Comparison of ENCODE assay signal across 8 cellular contexts in genomic region chr14:73825551-73826188, GRCh38. TPM values are rescaled to one million over a fixed set of nuclear protein-coding genes. Genes with fewer than 3 reads are reported as not detected.
DNase-seq lines count a peak whose midpoint lies in the region; ATAC-seq and TF ChIP-seq lines count a peak whose summit lies in the region.

No MANE protein-coding gene starts in this region.

- H3K36me3 ChIP-seq in OCI-LY7 (ENCODE audit: insufficient read depth, low read length) (no peaks in the 10 kb centered on the region), esophagus muscularis mucosa (no peaks in the 10 kb centered on the region)
- no peaks in the 10 kb centered on the region for H3K36me3 ChIP-seq in naive thymus-derived CD4-positive, alpha-beta T cell (ENCODE audit: control insufficient read depth in 2 of 3, insufficient read depth in 3 of 3, low read length in 3 of 3)

- H2AFZ ChIP-seq in OCI-LY7 (ENCODE audit: low read length), result no peak overlapping the region

- H3K36me3 Mint-ChIP-seq in naive thymus-derived CD4-positive, alpha-beta T cell, result no peaks in the 10 kb centered on the region

- ATAC-seq in naive thymus-derived CD4-positive, alpha-beta T cell, result peak; percentile 96
- ATAC-seq in GM19035 (IDR thresholded peaks at IDR 0.05; ENCODE audit: unreplicated experiment), result no peak

- no peaks in the 10 kb centered on the region for H3K79me2 ChIP-seq in OCI-LY7 (ENCODE audit: insufficient read depth, low read depth, low read length)

- H3K4me1 ChIP-seq in OCI-LY7 (ENCODE audit: insufficient read depth, low read length, poor library complexity, severe bottlenecking) (peaks cover 5% of the 10 kb centered on the region), esophagus muscularis mucosa (peaks cover 5 to 11% (median 9%) of the 10 kb centered on the region in 4 donors)
- no peaks in the 10 kb centered on the region for H3K4me1 ChIP-seq in naive thymus-derived CD4-positive, alpha-beta T cell (ENCODE audit: control insufficient read depth in 2 of 2, insufficient read depth in 2 of 2, low read length in 2 of 2)

- peaks cover 0 to 3% (median 0%) of the 10 kb centered on the region in 5 donors for H3K27me3 Mint-ChIP-seq in naive thymus-derived CD4-positive, alpha-beta T cell

- POLR2A ChIA-PET in OCI-LY7 (lab: Charles Lee), result no interaction called here
- POLR2A ChIA-PET in naive thymus-derived CD4-positive, alpha-beta T cell (lab: Charles Lee), result interaction anchor here (0.7 to 1.8 kb wide), 4 partner anchors 41 to 97 kb away, joined by 4 to 9 read pairs (median 6); no protein-coding TSS in a partner anchor

- H3K4me3 Mint-ChIP-seq in naive thymus-derived CD4-positive, alpha-beta T cell, result no peak overlapping the region

- DNase-seq in KBM-7 (peak; percentile 82), OCI-LY7 (ENCODE audit: low spot score) (peak; percentile 86), activated T-cell treated with anti-CD3 and anti-CD28 coated beads for 24 hours (ENCODE audit: low read depth) (peak; percentile 70), esophagus muscularis mucosa (ENCODE audit: extremely low spot score) (peak; percentile 97)
- DNase-seq in naive thymus-derived CD4-positive, alpha-beta T cell, result peak; percentile 51 to 76 (median 66)
- peak; percentile 49 to 68 for DNase-seq in stimulated activated CD8-positive, alpha-beta memory T cell treated with anti-CD3 and anti-CD28 coated beads, Interleukin-7, amount 100 ng/mL, for 48 hours (ENCODE audit: extremely low read depth in 1 of 2, low read depth in 1 of 2)

- in situ Hi-C loops in KBM-7 (cut with MboI; ENCODE audit: low pct_unique_long_range_greater_than_20kb, low sequenced_read_pairs), result no loop called here

- peaks cover 0 to 21% (median 0%) of the 10 kb centered on the region in 7 donors for H3K4me1 Mint-ChIP-seq in naive thymus-derived CD4-positive, alpha-beta T cell

- H3K27ac ChIP-seq in OCI-LY7 (ENCODE audit: low read depth, low read length, poor library complexity, severe bottlenecking) (no peak overlapping the region), esophagus muscularis mucosa (replicated peaks in 1 of 4) (peak overlapping the region in 1 of 4 donors; percentile 44)
- no peak overlapping the region for H3K27ac ChIP-seq in naive thymus-derived CD4-positive, alpha-beta T cell (ENCODE audit: low read depth, low read length)

- CTCF ChIA-PET in OCI-LY7 (lab: Charles Lee; ENCODE audit: unreplicated experiment), result interaction anchor here (0.6 to 2.4 kb wide), 4 partner anchors 77 to 323 kb away, joined by 3 to 7 read pairs (median 3); no protein-coding TSS in a partner anchor
- CTCF ChIA-PET in naive thymus-derived CD4-positive, alpha-beta T cell (lab: Charles Lee), result interaction anchor here (0.6 to 7.0 kb wide), 6 partner anchors 37 to 234 kb away, joined by 3 to 100 read pairs (median 4); no protein-coding TSS in a partner anchor

- WGBS in esophagus muscularis mucosa, result 12% methylated on average over 6 of the region's 7 CpGs

- no peak for TF ChIP-seq POLR2A in esophagus muscularis mucosa (IDR thresholded peaks at IDR 0.05; ENCODE audit: low read depth)

- TF ChIP-seq CTCF in GM12875 (IDR thresholded peaks at IDR 0.05; ENCODE audit: borderline replicate concordance, insufficient read depth, low read depth, low read length) (peak; percentile 93), OCI-LY7 (conservative IDR thresholded peaks at IDR 0.05; ENCODE audit: low read length) (peak; percentile 96), esophagus muscularis mucosa (IDR thresholded peaks at IDR 0.05) (peak; percentile 94 to 97 (median 94))

- H3K27me3 ChIP-seq in esophagus muscularis mucosa, result no peaks in the 10 kb centered on the region
- H3K27me3 ChIP-seq in naive thymus-derived CD4-positive, alpha-beta T cell (ENCODE audit: control insufficient read depth in 2 of 2, insufficient read depth in 2 of 2, low read length in 2 of 2), result no peaks in the 10 kb centered on the region

- no peak overlapping the region for H3K27ac Mint-ChIP-seq in naive thymus-derived CD4-positive, alpha-beta T cell

- no TSS peak for BruUV-seq in OCI-LY7 (replicated peaks; lab: Mats Ljungman, UMichigan)

- intact Hi-C loops in OCI-LY7 (cut with micrococcal nuclease; ENCODE audit: unreplicated experiment), result loop anchor here (1.0 to 5.0 kb wide), 5 partner anchors 38 to 318 kb away; partner anchors contain the start of gene PNMA1
- intact Hi-C loops in esophagus muscularis mucosa (cut with DNase I), result loop anchor here (2.0 kb wide), 1 partner anchor 97 kb away; no protein-coding TSS in a partner anchor
- intact Hi-C loops in naive thymus-derived CD4-positive, alpha-beta T cell (cut with micrococcal nuclease), result loop anchor here (1.0 to 5.0 kb wide), 9 partner anchors 38 to 317 kb away; partner anchors contain the start of gene PNMA1 (in 1 of the 2)

- H3K4me3 ChIP-seq in GM12875 (ENCODE audit: low read depth, low read length), result no peak overlapping the region
- no peak overlapping the region for H3K4me3 ChIP-seq in OCI-LY7 (ENCODE audit: low read depth, low read length, poor library complexity, severe bottlenecking)
- H3K4me3 ChIP-seq in esophagus muscularis mucosa, result no peak overlapping the region
- no peak overlapping the region for H3K4me3 ChIP-seq in naive thymus-derived CD4-positive, alpha-beta T cell (ENCODE audit: low read length)

- H3K9me2 ChIP-seq in OCI-LY7 (ENCODE audit: insufficient read depth, low read length), result no peaks in the 10 kb centered on the region

- no peaks in the 10 kb centered on the region for H3K9me3 Mint-ChIP-seq in naive thymus-derived CD4-positive, alpha-beta T cell

- TF ChIP-seq EP300 in esophagus muscularis mucosa (IDR thresholded peaks at IDR 0.05), result no peak

- no peaks in the 10 kb centered on the region for H4K20me1 ChIP-seq in OCI-LY7 (ENCODE audit: insufficient read depth, low read length)

- no peaks in the 10 kb centered on the region for H3K9me3 ChIP-seq in OCI-LY7 (ENCODE audit: low read length)
- no peaks in the 10 kb centered on the region for H3K9me3 ChIP-seq in esophagus muscularis mucosa
- H3K9me3 ChIP-seq in naive thymus-derived CD4-positive, alpha-beta T cell (ENCODE audit: control insufficient read depth in 2 of 3, low read length in 3 of 3), result no peaks in the 10 kb centered on the region

- H3K4me2 ChIP-seq in OCI-LY7 (ENCODE audit: low read length), result no peak overlapping the region

RNA-seq across cellular contexts. Expression of gene PTGR2, which starts 26.0 kb away (rescaled TPM):
- 6.4 and 6.6 TPM in 2 replicates for total RNA-seq in OCI-LY7 (2014; rRNA removed; shearing (Covaris generic))
- total RNA-seq in OCI-LY7 (2022) (14.3 and 17.8 TPM in 2 replicates), esophagus muscularis mucosa (1 to 10 TPM; 2.5 to 7.1 (median 4.3) TPM)
- 1 to 10 TPM; 1.2 to 7.9 (median 1.8) TPM for total RNA-seq in naive thymus-derived CD4-positive, alpha-beta T cell
- 1 to 10 TPM; 3.4 to 6.5 TPM for polyA plus RNA-seq in naive thymus-derived CD4-positive, alpha-beta T cell
